In the genomic region with DNA sequence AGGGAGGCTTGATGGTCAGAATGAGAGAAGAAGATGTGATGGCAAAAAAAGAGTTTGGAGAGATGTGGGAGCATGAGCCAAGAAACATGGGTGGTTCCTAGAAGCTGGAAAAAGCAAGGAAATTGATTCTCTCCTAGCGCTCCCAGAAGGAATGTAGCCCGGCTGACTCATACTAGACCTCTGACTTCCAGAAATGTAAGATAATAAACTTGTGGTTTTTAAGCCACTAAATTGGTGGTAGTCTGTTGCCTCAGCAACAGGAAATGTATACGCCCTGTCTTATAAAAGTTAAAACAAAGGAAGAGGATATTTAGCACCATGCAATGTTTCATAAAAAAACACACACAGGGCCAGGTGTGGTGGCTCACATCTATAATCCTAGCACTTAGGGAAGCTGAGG, we compare ENCODE assay signal across 1 cellular context.
TF ChIP-seq lines count a peak whose summit lies in the region.

No MANE protein-coding gene starts in this region.

TF ChIP-seq in IMR-90, 13 proteins besides CTCF, POLR2A, EP300 and RAD21:
- TF ChIP-seq FOS (IDR thresholded peaks at IDR 0.05; ENCODE audit: low read depth, low read length) = 0 out of 2 replicates have a peak, but pooled peaks have one; percentile 22
- no peak for TF ChIP-seq CHD1 (IDR thresholded peaks at IDR 0.05; ENCODE audit: low read depth, low read length)
